ENCODE assay signal across 21 cellular contexts in the genomic region with DNA sequence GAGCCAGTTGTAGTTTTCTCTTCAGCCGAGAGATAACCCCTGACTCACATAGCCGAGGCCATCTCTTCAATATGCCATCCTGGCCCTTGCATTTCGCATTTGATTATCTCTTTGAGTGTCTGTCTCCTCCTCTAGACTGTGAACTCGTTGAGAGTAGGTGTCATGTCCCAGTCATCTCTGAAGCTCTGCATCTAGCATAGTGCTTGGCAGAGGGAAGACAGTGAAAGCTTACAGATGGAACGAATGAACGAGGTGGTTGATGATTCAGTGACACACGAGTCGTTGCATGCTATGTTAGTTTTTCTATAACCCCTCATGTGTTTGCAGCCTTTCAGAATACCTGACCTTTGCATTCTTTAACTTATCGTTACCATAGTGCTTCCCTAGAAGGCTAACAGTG. TPM values are rescaled to one million over a fixed set of nuclear protein-coding genes. Genes with fewer than 3 reads are reported as not detected.
A peak's percentile ranks its signal among the peaks of the same experiment; 100 is the strongest.
DNase-seq lines count a peak whose midpoint lies in the region; ATAC-seq lines count a peak whose summit lies in the region.
"Had no signal": no experiment of that assay in that cellular context is flagged by ENCODE, and none has a peak within 500 bp of the region (broad histone marks: within the 10 kb centered on the region; RNA-seq: fewer than 3 reads in every experiment).

No MANE protein-coding gene starts in this region.

- ATAC-seq in activated T-cell treated with anti-CD3 and anti-CD28 coated beads, Interleukin-2, amount 50 U/mL, for 72 hours (replicated peaks in 1 of 2) = peak; percentile 85 to 90
- peak; percentile 65 to 66 for ATAC-seq in stimulated activated naive B cell treated with anti-CD40 and anti-IgM and Interleukin-4, amounts not matched to agents 10 μg/mL and 1 μg/mL and 100 μg/mL, for 72 hours (replicated peaks)
- ATAC-seq: lower lobe of right lung had no signal

- H3K9me3 Mint-ChIP-seq in T-helper 2 cell treated with Interferon-gamma antibody and Interleukin-4, amounts not matched to agents 5 μg/mL and 100 μg/mL, for 36 hours = no peaks in the 10 kb centered on the region
- no peaks in the 10 kb centered on the region for H3K9me3 Mint-ChIP-seq in activated T-cell treated with anti-CD3 and anti-CD28 coated beads, Interleukin-2, amount 50 U/mL, for 72 hours
- H3K9me3 Mint-ChIP-seq in stimulated activated naive B cell treated with anti-CD40 and anti-IgM and Interleukin-4, amounts not matched to agents 10 μg/mL and 1 μg/mL and 100 μg/mL, for 72 hours = no peaks in the 10 kb centered on the region
- H3K9me3 Mint-ChIP-seq: activated CD4-positive, alpha-beta memory T cell treated with anti-CD3 and anti-CD28 coated beads, Interleukin-2, amount 10 ng/mL, durations not matched to agents 7 days and 5 days; stimulated activated naive CD8-positive, alpha-beta T cell treated with anti-CD3 and anti-CD28 coated beads, Interleukin-15, Interleukin-2, amounts not matched to agents 100 ng/mL and 50 ng/mL, for 24 hours had no signal

- H3K4me3 Mint-ChIP-seq in T-helper 2 cell treated with Interferon-gamma antibody and Interleukin-4, amounts not matched to agents 5 μg/mL and 100 μg/mL, for 36 hours = no peak overlapping the region
- H3K4me3 Mint-ChIP-seq in activated T-cell treated with anti-CD3 and anti-CD28 coated beads, Interleukin-2, amount 50 U/mL, for 72 hours = peak overlapping the region; percentile 6 to 44
- H3K4me3 Mint-ChIP-seq in stimulated activated naive B cell treated with anti-CD40 and anti-IgM and Interleukin-4, amounts not matched to agents 10 μg/mL and 1 μg/mL and 100 μg/mL, for 72 hours = no peak overlapping the region
- H3K4me3 Mint-ChIP-seq: activated CD4-positive, alpha-beta memory T cell treated with anti-CD3 and anti-CD28 coated beads, Interleukin-2, amount 10 ng/mL, durations not matched to agents 7 days and 5 days; brain; stimulated activated naive CD8-positive, alpha-beta T cell treated with anti-CD3 and anti-CD28 coated beads, Interleukin-15, Interleukin-2, amounts not matched to agents 100 ng/mL and 50 ng/mL, for 24 hours had no signal

- H3K27ac Mint-ChIP-seq in T-helper 2 cell treated with Interferon-gamma antibody and Interleukin-4, amounts not matched to agents 5 μg/mL and 100 μg/mL, for 36 hours = no peak overlapping the region
- H3K27ac Mint-ChIP-seq in activated T-cell treated with anti-CD3 and anti-CD28 coated beads, Interleukin-2, amount 50 U/mL, for 72 hours = no peak overlapping the region
- peak overlapping the region; percentile 11 for H3K27ac Mint-ChIP-seq in stimulated activated naive B cell treated with anti-CD40 and anti-IgM and Interleukin-4, amounts not matched to agents 10 μg/mL and 1 μg/mL and 100 μg/mL, for 72 hours
- H3K27ac Mint-ChIP-seq: activated CD4-positive, alpha-beta memory T cell treated with anti-CD3 and anti-CD28 coated beads, Interleukin-2, amount 10 ng/mL, durations not matched to agents 7 days and 5 days; stimulated activated naive CD8-positive, alpha-beta T cell treated with anti-CD3 and anti-CD28 coated beads, Interleukin-15, Interleukin-2, amounts not matched to agents 100 ng/mL and 50 ng/mL, for 24 hours had no signal

- in situ Hi-C loops in G401 (cut with HindIII; ENCODE audit: low sequenced_read_pairs) = no loop called here

- peak; percentile 48 for DNase-seq in T-helper 2 cell treated with Interferon-gamma antibody and Interleukin-4, amounts not matched to agents 5 μg/mL and 100 μg/mL, for 36 hours (ENCODE audit: low spot score)
- DNase-seq in T-helper 2 cell (no peak), HUDEP-2 (lab: John Stamatoyannopoulos, UW; ENCODE audit: unreplicated experiment in 76 of 76) (no peak), G401 (ENCODE audit: low spot score) (no peak)
- DNase-seq in stimulated activated CD4-positive, alpha-beta T cell treated with anti-CD3 and anti-CD28 coated beads, Interleukin-15, amount 100 ng/mL, for 24 hours = peak; percentile 13
- DNase-seq in stimulated activated CD4-positive, alpha-beta T cell treated with anti-CD3 and anti-CD28 coated beads, Interleukin-2, amount 100 ng/mL, for 24 hours = no peak
- peak; percentile 39 to 56 for DNase-seq in activated T-cell treated with anti-CD3 and anti-CD28 coated beads, Interleukin-2, amount 50 U/mL, for 72 hours
- no peak for DNase-seq in stimulated activated naive B cell treated with anti-CD40 and anti-IgM and Interleukin-4, amounts not matched to agents 10 μg/mL and 1 μg/mL and 100 μg/mL, for 72 hours
- DNase-seq: activated CD4-positive, alpha-beta memory T cell treated with anti-CD3 and anti-CD28 coated beads, Interleukin-2, amount 10 ng/mL, durations not matched to agents 7 days and 5 days; BE2C; effector memory CD4-positive, alpha-beta T cell; esophagus squamous epithelium; GOT3; islet precursor cell; lower lobe of right lung; NCI-H1092; NCI-H2029 treated with DMSO at 0.1 percent for 48 hours; NCI-H510A; tibial artery had no signal

- H3K4me1 Mint-ChIP-seq in T-helper 2 cell treated with Interferon-gamma antibody and Interleukin-4, amounts not matched to agents 5 μg/mL and 100 μg/mL, for 36 hours (ENCODE audit: low read depth) = peaks cover 9% of the 10 kb centered on the region
- H3K4me1 Mint-ChIP-seq in activated T-cell treated with anti-CD3 and anti-CD28 coated beads, Interleukin-2, amount 50 U/mL, for 72 hours (ENCODE audit: low read depth) = peaks cover 55% of the 10 kb centered on the region
- peaks cover 20 to 26% of the 10 kb centered on the region in 2 donors for H3K4me1 Mint-ChIP-seq in stimulated activated naive B cell treated with anti-CD40 and anti-IgM and Interleukin-4, amounts not matched to agents 10 μg/mL and 1 μg/mL and 100 μg/mL, for 72 hours
- H3K4me1 Mint-ChIP-seq: activated CD4-positive, alpha-beta memory T cell treated with anti-CD3 and anti-CD28 coated beads, Interleukin-2, amount 10 ng/mL, durations not matched to agents 7 days and 5 days had no signal

- peaks cover 2% of the 10 kb centered on the region for H3K36me3 Mint-ChIP-seq in T-helper 2 cell treated with Interferon-gamma antibody and Interleukin-4, amounts not matched to agents 5 μg/mL and 100 μg/mL, for 36 hours (ENCODE audit: low read depth)
- H3K36me3 Mint-ChIP-seq in activated T-cell treated with anti-CD3 and anti-CD28 coated beads, Interleukin-2, amount 50 U/mL, for 72 hours (ENCODE audit: insufficient read depth in 2 of 2) = peaks cover 2 to 5% of the 10 kb centered on the region in 2 donors
- H3K36me3 Mint-ChIP-seq in stimulated activated naive B cell treated with anti-CD40 and anti-IgM and Interleukin-4, amounts not matched to agents 10 μg/mL and 1 μg/mL and 100 μg/mL, for 72 hours = no peaks in the 10 kb centered on the region
- H3K36me3 Mint-ChIP-seq: brain had no signal

- H3K27me3 Mint-ChIP-seq in T-helper 2 cell treated with Interferon-gamma antibody and Interleukin-4, amounts not matched to agents 5 μg/mL and 100 μg/mL, for 36 hours (ENCODE audit: low read depth) = no peaks in the 10 kb centered on the region
- H3K27me3 Mint-ChIP-seq in activated T-cell treated with anti-CD3 and anti-CD28 coated beads, Interleukin-2, amount 50 U/mL, for 72 hours (ENCODE audit: low read depth) = peaks cover 40% of the 10 kb centered on the region
- peaks cover 0 to 8% of the 10 kb centered on the region in 2 donors for H3K27me3 Mint-ChIP-seq in stimulated activated naive B cell treated with anti-CD40 and anti-IgM and Interleukin-4, amounts not matched to agents 10 μg/mL and 1 μg/mL and 100 μg/mL, for 72 hours
- H3K27me3 Mint-ChIP-seq: brain had no signal

RNA-seq across cellular contexts. Expression of gene CYRIA, which starts 59.9 kb away (rescaled TPM):
- 1 to 10 TPM; 1.1 to 2.3 TPM for total RNA-seq in activated T-cell treated with anti-CD3 and anti-CD28 coated beads, Interleukin-2, amount 50 U/mL, for 72 hours
- not detected in 2 replicates for total RNA-seq in G401 (2014; rRNA removed; shearing (Covaris generic))

Comparison
In these comparisons a context has a peak if more than half of its experiments do, and no peak if none do; other contexts are left out.
1. DNase-seq: peak in T-helper 2 cell treated with Interferon-gamma antibody and Interleukin-4, amounts not matched to agents 5 μg/mL and 100 μg/mL, for 36 hours (single experiment), stimulated activated CD4-positive, alpha-beta T cell treated with anti-CD3 and anti-CD28 coated beads, Interleukin-15, amount 100 ng/mL, for 24 hours (single experiment) and activated T-cell treated with anti-CD3 and anti-CD28 coated beads, Interleukin-2, amount 50 U/mL, for 72 hours (2 of 2); none in T-helper 2 cell (0 of 5), stimulated activated CD4-positive, alpha-beta T cell treated with anti-CD3 and anti-CD28 coated beads, Interleukin-2, amount 100 ng/mL, for 24 hours (0 of 2), stimulated activated naive B cell treated with anti-CD40 and anti-IgM and Interleukin-4, amounts not matched to agents 10 μg/mL and 1 μg/mL and 100 μg/mL, for 72 hours (single experiment), HUDEP-2 (0 of 76) and G401 (single experiment).
2. H3K4me3 Mint-ChIP-seq: peak in activated T-cell treated with anti-CD3 and anti-CD28 coated beads, Interleukin-2, amount 50 U/mL, for 72 hours (2 of 2); none in T-helper 2 cell treated with Interferon-gamma antibody and Interleukin-4, amounts not matched to agents 5 μg/mL and 100 μg/mL, for 36 hours (single experiment) and stimulated activated naive B cell treated with anti-CD40 and anti-IgM and Interleukin-4, amounts not matched to agents 10 μg/mL and 1 μg/mL and 100 μg/mL, for 72 hours (0 of 2).